9 cellular contexts compared by ENCODE assay signal in genomic region chr9:137053944-137054931, GRCh38. TPM values are rescaled to one million over a fixed set of nuclear protein-coding genes. Genes with fewer than 3 reads are reported as not detected.
DNase-seq lines count a peak whose midpoint lies in the region; ATAC-seq, FAIRE-seq and TF ChIP-seq lines count a peak whose summit lies in the region.
"Had no signal": no experiment of that assay in that cellular context is flagged by ENCODE, and none has a peak within 500 bp of the region (broad histone marks: within the 10 kb centered on the region; RNA-seq: fewer than 3 reads in every experiment).

ENTPD2 (minus strand) TSS chr9:137054061; CDS start chr9:137053997, 64 bp downstream.

- H3K9me1 ChIP-seq in keratinocyte (ENCODE audit: control insufficient read depth, extremely low read depth, insufficient read depth, low read length) = no peaks in the 10 kb centered on the region

- DNase-seq in cardiac muscle cell (ENCODE audit: low read depth in 1 of 2, low spot score in 1 of 2) (no peak), cardiac septum (ENCODE audit: low spot score) (no peak), keratinocyte (ENCODE audit: low read depth, low spot score) (no peak), stomach (peak; percentile 85), D341Med (ENCODE audit: low spot score) (no peak)
- DNase-seq in activated T-helper 1 cell treated with anti-CD3 and anti-CD28 coated beads, Interleukin-12 subunit alpha, Interleukin-12 subunit beta, Interleukin-2, Interleukin-4 antibody, amounts not matched to agents 30 ng/mL and 10 ng/mL and 1 ng/mL, durations not matched to agents 14 hours and 24 hours and 36 hours (ENCODE audit: low spot score) = peak; percentile 28

- H3K9ac ChIP-seq in keratinocyte (ENCODE audit: control insufficient read depth, extremely low read depth, insufficient read depth, low read length) = no peak within 1 kb of the TSS

- no peaks in the 10 kb centered on the region for H3K9me3 ChIP-seq in cardiac muscle cell (ENCODE audit: low read depth)
- no peaks in the 10 kb centered on the region for H3K9me3 ChIP-seq in keratinocyte (ENCODE audit: control insufficient read depth, low read depth, low read length)
- H3K9me3 ChIP-seq in stomach = no peaks in the 10 kb centered on the region

- no peak for TF ChIP-seq POLR2A in stomach (IDR thresholded peaks at IDR 0.05)

- no peaks in the 10 kb centered on the region for H3K4me1 Mint-ChIP-seq in activated T-helper 1 cell treated with anti-CD3 and anti-CD28 coated beads, Interleukin-12 subunit alpha, Interleukin-12 subunit beta, Interleukin-2, Interleukin-4 antibody, amounts not matched to agents 30 ng/mL and 10 ng/mL and 1 ng/mL, durations not matched to agents 14 hours and 24 hours and 36 hours (ENCODE audit: low read depth)

- no peak for TF ChIP-seq CTCF in cardiac muscle cell (IDR thresholded peaks at IDR 0.05; ENCODE audit: low read depth, low read length)
- no peak for TF ChIP-seq CTCF in keratinocyte (optimal IDR thresholded peaks at IDR 0.05 in 1 of 3, IDR thresholded peaks at IDR 0.05 in 1 of 3, conservative IDR thresholded peaks at IDR 0.05 in 1 of 3; ENCODE audit: extremely low read depth in 1 of 3, insufficient read depth in 2 of 3, low read length in 3 of 3)
- TF ChIP-seq CTCF in stomach (IDR thresholded peaks at IDR 0.05) = no peak

- peak within 1 kb of the TSS; percentile 69 for H3K4me2 ChIP-seq in keratinocyte (ENCODE audit: control insufficient read depth, extremely low read depth, insufficient read depth, low read depth, low read length)

- H3K27ac Mint-ChIP-seq in activated T-helper 1 cell treated with anti-CD3 and anti-CD28 coated beads, Interleukin-12 subunit alpha, Interleukin-12 subunit beta, Interleukin-2, Interleukin-4 antibody, amounts not matched to agents 30 ng/mL and 10 ng/mL and 1 ng/mL, durations not matched to agents 14 hours and 24 hours and 36 hours = no peak within 1 kb of the TSS

- intact Hi-C loops in cardiac septum (cut with DNase I) (no loop called here), stomach (cut with DNase I; ENCODE audit: low total_unique reads) (no loop called here)
- intact Hi-C loops in activated T-helper 1 cell treated with anti-CD3 and anti-CD28 coated beads, Interleukin-12 subunit alpha, Interleukin-12 subunit beta, Interleukin-2, Interleukin-4 antibody, amounts not matched to agents 30 ng/mL and 10 ng/mL and 1 ng/mL, durations not matched to agents 14 hours and 24 hours and 36 hours (cut with micrococcal nuclease) = loop anchor here (1.0 kb wide), 1 partner anchor 10 kb away; no protein-coding TSS in a partner anchor

- no peaks in the 10 kb centered on the region for H3K79me2 ChIP-seq in keratinocyte (ENCODE audit: control insufficient read depth, insufficient read depth, low read length)

- peaks cover 84% of the 10 kb centered on the region for H3K27me3 ChIP-seq in cardiac muscle cell
- H3K27me3 ChIP-seq in keratinocyte (ENCODE audit: control insufficient read depth, extremely low read depth, insufficient read depth, low read length) = peaks cover 8% of the 10 kb centered on the region
- H3K27me3 ChIP-seq in stomach = peaks cover 4 to 59% (median 32%) of the 10 kb centered on the region in 3 donors

- H3K27ac ChIP-seq in cardiac muscle cell = no peak within 1 kb of the TSS
- no peak within 1 kb of the TSS for H3K27ac ChIP-seq in keratinocyte (ENCODE audit: control insufficient read depth, insufficient read depth, low read length)
- H3K27ac ChIP-seq in stomach = peak within 1 kb of the TSS; percentile 75 to 86 (median 78)

- peak within 1 kb of the TSS; percentile 27 for H3K4me3 ChIP-seq in cardiac muscle cell
- H3K4me3 ChIP-seq in keratinocyte (ENCODE audit: control insufficient read depth in 2 of 3, extremely low read depth in 1 of 3, insufficient read depth in 2 of 3, low read depth in 1 of 3, low read length in 3 of 3) = peak within 1 kb of the TSS; percentile 26 to 63 (median 47)
- peak within 1 kb of the TSS; percentile 46 to 61 (median 50) for H3K4me3 ChIP-seq in stomach

- ATAC-seq in GM18868 (IDR thresholded peaks at IDR 0.05; ENCODE audit: unreplicated experiment) = no peak
- no peak for ATAC-seq in GM18517 (IDR thresholded peaks at IDR 0.05; ENCODE audit: unreplicated experiment)

- no peak for FAIRE-seq in keratinocyte (lab: Jason Lieb, UNC)

- no peaks in the 10 kb centered on the region for H3K9me3 Mint-ChIP-seq in activated T-helper 1 cell treated with anti-CD3 and anti-CD28 coated beads, Interleukin-12 subunit alpha, Interleukin-12 subunit beta, Interleukin-2, Interleukin-4 antibody, amounts not matched to agents 30 ng/mL and 10 ng/mL and 1 ng/mL, durations not matched to agents 14 hours and 24 hours and 36 hours

- H3K4me1 ChIP-seq in cardiac muscle cell (ENCODE audit: low read depth) (no peaks in the 10 kb centered on the region), keratinocyte (ENCODE audit: control insufficient read depth, extremely low read depth, insufficient read depth, low read length) (no peaks in the 10 kb centered on the region), stomach (peaks cover 36 to 61% (median 55%) of the 10 kb centered on the region in 4 donors)

- H3K27me3 Mint-ChIP-seq in activated T-helper 1 cell treated with anti-CD3 and anti-CD28 coated beads, Interleukin-12 subunit alpha, Interleukin-12 subunit beta, Interleukin-2, Interleukin-4 antibody, amounts not matched to agents 30 ng/mL and 10 ng/mL and 1 ng/mL, durations not matched to agents 14 hours and 24 hours and 36 hours (ENCODE audit: insufficient read depth) = peaks cover 31% of the 10 kb centered on the region

- H2AFZ ChIP-seq in keratinocyte (ENCODE audit: control insufficient read depth, low read length) = peak within 1 kb of the TSS; percentile 13

- H3K36me3 ChIP-seq in cardiac muscle cell (no peaks in the 10 kb centered on the region), keratinocyte (ENCODE audit: control insufficient read depth in 2 of 2, extremely low read depth in 1 of 2, insufficient read depth in 2 of 2, low read length in 2 of 2) (no peaks in the 10 kb centered on the region), stomach (no peaks in the 10 kb centered on the region)

- no peak within 1 kb of the TSS for H3K4me3 Mint-ChIP-seq in activated T-helper 1 cell treated with anti-CD3 and anti-CD28 coated beads, Interleukin-12 subunit alpha, Interleukin-12 subunit beta, Interleukin-2, Interleukin-4 antibody, amounts not matched to agents 30 ng/mL and 10 ng/mL and 1 ng/mL, durations not matched to agents 14 hours and 24 hours and 36 hours

- peaks cover 7% of the 10 kb centered on the region for H4K20me1 ChIP-seq in keratinocyte (ENCODE audit: control insufficient read depth, extremely low read depth, insufficient read depth, low read length)

- TF ChIP-seq EP300 in stomach (IDR thresholded peaks at IDR 0.05) = no peak

- 11 to 65% (median 15%) methylated on average over 9 to 86 of the region's 90 CpGs for WGBS in stomach, 5 donors

- H3K36me3 Mint-ChIP-seq in activated T-helper 1 cell treated with anti-CD3 and anti-CD28 coated beads, Interleukin-12 subunit alpha, Interleukin-12 subunit beta, Interleukin-2, Interleukin-4 antibody, amounts not matched to agents 30 ng/mL and 10 ng/mL and 1 ng/mL, durations not matched to agents 14 hours and 24 hours and 36 hours (ENCODE audit: low read depth) = no peaks in the 10 kb centered on the region

- dilution Hi-C loops in keratinocyte (cut with MboI; ENCODE audit: extremely low pct_ligation_motif_present, low sequenced_read_pairs) = no loop called here

RNA-seq across cellular contexts. Expression of gene ENTPD2, which starts in this region (rescaled TPM):
- total RNA-seq in cardiac muscle cell (not detected in 2 replicates), cardiac septum (0.92 TPM), stomach (10 to 100 TPM in 1 of 5 donors, 1 to 10 TPM in 3, not detected in 1; 2.2 to 11.3 (median 6.7) TPM)
- polyA plus RNA-seq in cardiac muscle cell (not detected in 2 replicates), keratinocyte (0.52 to 1.3 TPM (median 0.65 TPM) in 3 replicates), stomach (1 to 10 TPM; 2.0 to 4.8 (median 2.9) TPM)
- total RNA-seq in activated T-helper 1 cell treated with anti-CD3 and anti-CD28 coated beads, Interleukin-12 subunit alpha, Interleukin-12 subunit beta, Interleukin-2, Interleukin-4 antibody, amounts not matched to agents 30 ng/mL and 10 ng/mL and 1 ng/mL, durations not matched to agents 14 hours and 24 hours and 36 hours = not detected in 2 replicates
- 2.4 TPM for polyA plus RNA-seq in keratinocyte (2011; ENCODE audit: low read depth)
- polyA plus RNA-seq in keratinocyte (2011; cell fraction: cytosol; rRNA removed) = 0.63 and 1.4 TPM in 2 replicates
- 4.2 and 5.5 TPM in 2 replicates for polyA plus RNA-seq in keratinocyte (2011; cell fraction: nucleus; rRNA removed)
- 2.9 and 10.7 TPM in 2 replicates for polyA plus RNA-seq in keratinocyte (2012; ENCODE audit: low replicate concordance)
- 0.35 to 2.9 TPM (median 0.59 TPM) in 3 replicates for polyA minus RNA-seq in keratinocyte
- polyA minus RNA-seq in keratinocyte (2011; cell fraction: cytosol; rRNA and poly(A)+ RNA removed) = 2.9 TPM
- polyA minus RNA-seq in keratinocyte (2011; cell fraction: nucleus; rRNA and poly(A)+ RNA removed) = 2.1 and 2.8 TPM in 2 replicates
- total RNA-seq: T-helper 2 cell treated with Interferon-gamma antibody and Interleukin-4, amounts not matched to agents 100 ng/mL and 5 ng/mL, for 36 hours had no signal

Comparison
In these comparisons a context has a peak if more than half of its experiments do, and no peak if none do; other contexts are left out.
1. Peak in DNase-seq in activated T-helper 1 cell treated with anti-CD3 and anti-CD28 coated beads, Interleukin-12 subunit alpha, Interleukin-12 subunit beta, Interleukin-2, Interleukin-4 antibody, amounts not matched to agents 30 ng/mL and 10 ng/mL and 1 ng/mL, durations not matched to agents 14 hours and 24 hours and 36 hours; RNA of the gene not detected or under 1 TPM.
2. H3K27ac ChIP-seq: peak in stomach (5 of 5); none in cardiac muscle cell (single experiment) and keratinocyte (single experiment).
3. Peak in every context shown above with its lines, with median percentiles within 50 percentile points of each other: H3K4me3 ChIP-seq.